15 cellular contexts compared by ENCODE assay signal in genomic region chr16:15556130-15556529, GRCh38.
"Had no signal": no experiment of that assay in that cellular context is flagged by ENCODE, and none has a peak within 500 bp of the region (broad histone marks: within the 10 kb centered on the region; RNA-seq: fewer than 3 reads in every experiment).

No MANE protein-coding gene starts in this region.

- H3K9me3 Mint-ChIP-seq: dendritic cell treated with granulocyte-macrophage colony-stimulating factor and Interleukin-4, amounts not matched to agents 40 ng/mL and 50 ng/mL, for 4 days had no signal

- H3K27me3 ChIP-seq: colonic mucosa, esophagus muscularis mucosa, foreskin keratinocyte, gastroesophageal sphincter, heart right ventricle, left lung had no signal

- H3K4me1 ChIP-seq: colonic mucosa, foreskin keratinocyte, left lung, lower lobe of right lung had no signal

- H3K27ac ChIP-seq: colonic mucosa, esophagus muscularis mucosa, foreskin keratinocyte, gastroesophageal sphincter, heart right ventricle, left lung, lower lobe of right lung had no signal

- H3K27ac Mint-ChIP-seq: dendritic cell treated with granulocyte-macrophage colony-stimulating factor and Interleukin-4, amounts not matched to agents 40 ng/mL and 50 ng/mL, for 4 days had no signal

- ATAC-seq: foreskin keratinocyte, gastroesophageal sphincter, heart right ventricle, left cardiac atrium, left lung, left ventricle myocardium superior, lower lobe of right lung had no signal

- H3K9me3 ChIP-seq: colonic mucosa, esophagus muscularis mucosa, gastroesophageal sphincter, heart right ventricle, left lung, lower lobe of right lung had no signal

- DNase-seq: colonic mucosa; cortex of kidney; effector memory CD4-positive, alpha-beta T cell; foreskin keratinocyte; heart right ventricle; hippocampal formation; left cardiac atrium; left lung; left ventricle myocardium superior; lower lobe of right lung; mesenchymal stem cell; midbrain had no signal

- H3K4me3 ChIP-seq: colonic mucosa, esophagus muscularis mucosa, gastroesophageal sphincter, heart right ventricle, left lung, lower lobe of right lung had no signal

- H3K36me3 ChIP-seq: colonic mucosa, heart right ventricle, left lung, lower lobe of right lung had no signal

- H3K4me3 Mint-ChIP-seq: dendritic cell treated with granulocyte-macrophage colony-stimulating factor and Interleukin-4, amounts not matched to agents 40 ng/mL and 50 ng/mL, for 4 days had no signal
